ENCODE assay signal across 9 cellular contexts in genomic region chr19:32674153-32674958, GRCh38. TPM values are rescaled to one million over a fixed set of nuclear protein-coding genes. Genes with fewer than 3 reads are reported as not detected.
DNase-seq lines count a peak whose midpoint lies in the region; ATAC-seq and TF ChIP-seq lines count a peak whose summit lies in the region.
"Had no signal": no experiment of that assay in that cellular context is flagged by ENCODE, and none has a peak within 500 bp of the region (broad histone marks: within the 10 kb centered on the region; RNA-seq: fewer than 3 reads in every experiment).

No MANE protein-coding gene starts in this region.

- TF ChIP-seq EP300 in tibial nerve (IDR thresholded peaks at IDR 0.05): no peak

- peak overlapping the region; percentile 72 for H3K27ac ChIP-seq in HL-60 (replicated peaks)
- H3K27ac ChIP-seq in adrenal gland: peak overlapping the region in 4 of 5 donors; percentile 61 to 92 (median 76)
- peak overlapping the region; percentile 75 to 76 for H3K27ac ChIP-seq in left lung
- peak overlapping the region; percentile 46 to 90 (median 84) for H3K27ac ChIP-seq in tibial nerve

- H3K4me1 ChIP-seq in adrenal gland (replicated peaks in 1 of 2): peaks cover 11 to 29% of the 10 kb centered on the region in 2 donors
- H3K4me1 ChIP-seq in left lung: peaks cover 17 to 58% of the 10 kb centered on the region in 2 donors
- peaks cover 0 to 46% (median 6%) of the 10 kb centered on the region in 4 donors for H3K4me1 ChIP-seq in tibial nerve

- ATAC-seq in left lung: no peak

- TF ChIP-seq CTCF in GM06990 (IDR thresholded peaks at IDR 0.05; ENCODE audit: insufficient read depth, low read length, poor library complexity, severe bottlenecking) (no peak), HL-60 (IDR thresholded peaks at IDR 0.05; ENCODE audit: insufficient read depth, low read length) (no peak), adrenal gland (IDR thresholded peaks at IDR 0.05) (peak in 2 of 6 experiments; percentile 13 to 26), left lung (IDR thresholded peaks at IDR 0.05) (no peak), tibial nerve (IDR thresholded peaks at IDR 0.05) (no peak)

- no peaks in the 10 kb centered on the region for H3K27me3 ChIP-seq in GM06990 (replicated peaks; ENCODE audit: control insufficient read depth, insufficient read depth, low read length)
- H3K27me3 ChIP-seq in HL-60 (ENCODE audit: insufficient read depth, poor library complexity, severe bottlenecking): peaks cover 11% of the 10 kb centered on the region
- peaks cover 6% of the 10 kb centered on the region for H3K27me3 ChIP-seq in adrenal gland
- H3K27me3 ChIP-seq in left lung: peaks cover 19 to 39% of the 10 kb centered on the region in 2 donors
- peaks cover 3 to 19% of the 10 kb centered on the region in 2 donors for H3K27me3 ChIP-seq in tibial nerve

- intact Hi-C loops in adrenal gland (cut with DNase I): no loop called here
- intact Hi-C loops in left lung (cut with DNase I): no loop called here

- H3K4me3 ChIP-seq in GM06990 (replicated peaks; ENCODE audit: low read depth, low read length): peak overlapping the region; percentile 95
- H3K4me3 ChIP-seq in HL-60 (replicated peaks; ENCODE audit: insufficient read depth, low read length): peak overlapping the region; percentile 97
- peak overlapping the region; percentile 54 to 98 (median 86) for H3K4me3 ChIP-seq in adrenal gland
- peak overlapping the region; percentile 94 to 95 for H3K4me3 ChIP-seq in left lung
- peak overlapping the region; percentile 61 to 98 (median 92) for H3K4me3 ChIP-seq in tibial nerve

- no peak for TF ChIP-seq POLR2A in adrenal gland (IDR thresholded peaks at IDR 0.05)
- TF ChIP-seq POLR2A in tibial nerve (IDR thresholded peaks at IDR 0.05): no peak

- no peaks in the 10 kb centered on the region for H3K9me3 ChIP-seq in adrenal gland (replicated peaks in 1 of 3)
- no peaks in the 10 kb centered on the region for H3K9me3 ChIP-seq in left lung
- no peaks in the 10 kb centered on the region for H3K9me3 ChIP-seq in tibial nerve

- DNase-seq in GM06990 (ENCODE audit: extremely low read depth, insufficient read length) (no peak), HL-60 (ENCODE audit: low read depth in 1 of 2, low spot score in 1 of 2) (peak in 1 of 2 experiments; percentile 11), adrenal gland (no peak), left lung (peak in 1 of 2 donors; percentile 88), tibial nerve (ENCODE audit: low spot score in 2 of 2) (no peak), NOMO-1 (lab: John Stamatoyannopoulos, UW; ENCODE audit: unreplicated experiment in 2 of 2) (no peak), T-helper 9 cell (no peak), RKO (ENCODE audit: low spot score) (no peak)

- 1 to 5% (median 2%) methylated on average over 12 to 71 of the region's 71 CpGs for WGBS in adrenal gland, 4 donors
- 1% methylated on average over 42 to 44 of the region's 71 CpGs for WGBS in tibial nerve, 2 donors

- H3K36me3 ChIP-seq in GM06990 (ENCODE audit: control insufficient read depth, insufficient read depth, low read length): peaks cover 2% of the 10 kb centered on the region; the same call in 1 of the 2 replicates
- no peaks in the 10 kb centered on the region for H3K36me3 ChIP-seq in adrenal gland (replicated peaks in 1 of 2)
- no peaks in the 10 kb centered on the region for H3K36me3 ChIP-seq in left lung
- H3K36me3 ChIP-seq in tibial nerve: no peaks in the 10 kb centered on the region

RNA-seq across cellular contexts. Expression of gene ANKRD27, which starts 0.6 kb away (rescaled TPM):
- total RNA-seq in adrenal gland (10 to 100 TPM; 13.2 to 25.3 (median 21.8) TPM), left lung (10 to 100 TPM; 28.9 to 35.7 TPM), tibial nerve (10 to 100 TPM; 13.7 to 28.6 (median 23.5) TPM)
- polyA plus RNA-seq in adrenal gland: 10 to 100 TPM in 2 of 3 donors, 1 to 10 TPM in 1; 7.2 to 15.7 (median 10.1) TPM

RNA-seq across cellular contexts. Expression of gene RGS9BP, which starts 1.3 kb away (rescaled TPM):
- total RNA-seq in adrenal gland: 1 to 10 TPM in 4 of 8 donors, under 1 TPM in 4; 0.25 to 2.3 (median 1.1) TPM
- polyA plus RNA-seq in adrenal gland: under 1 TPM; 0.10 to 0.37 (median 0.24) TPM
- under 1 TPM; 0.55 to 0.68 TPM for total RNA-seq in left lung
- total RNA-seq in tibial nerve: under 1 TPM in 3 of 4 donors, not detected in 1; 0.22 to 0.63 (median 0.60) TPM

RNA-seq across cellular contexts. Expression of gene NUDT19, which starts 17.3 kb away (rescaled TPM):
- 10 to 100 TPM; 15.2 to 34.9 (median 22.8) TPM for total RNA-seq in adrenal gland
- polyA plus RNA-seq in adrenal gland: 10 to 100 TPM in 1 of 3 donors, 1 to 10 TPM in 2; 6.8 to 28.5 (median 7.3) TPM
- 10 to 100 TPM; 15.9 to 16.6 TPM for total RNA-seq in left lung
- 1 to 10 TPM; 4.2 to 8.6 (median 5.8) TPM for total RNA-seq in tibial nerve

RNA-seq across cellular contexts. Expression of gene TDRD12, which starts 45.2 kb away (rescaled TPM):
- total RNA-seq in adrenal gland (1 to 10 TPM in 5 of 8 donors, under 1 TPM in 1, not detected in 2; 0.90 to 3.7 (median 1.5) TPM), left lung (under 1 TPM; 0.20 to 0.34 TPM), tibial nerve (under 1 TPM in 3 of 4 donors, not detected in 1; under 0.01 to 0.30 (median 0.21) TPM)
- polyA plus RNA-seq in adrenal gland: 1 to 10 TPM in 2 of 3 donors, under 1 TPM in 1; 0.08 to 1.1 (median 1.0) TPM
- total RNA-seq: activated CD8-positive, alpha-beta memory T cell treated with anti-CD3 and anti-CD28 coated beads for 36 hours had no signal
